1 cellular context compared by ENCODE assay signal in the genomic region with DNA sequence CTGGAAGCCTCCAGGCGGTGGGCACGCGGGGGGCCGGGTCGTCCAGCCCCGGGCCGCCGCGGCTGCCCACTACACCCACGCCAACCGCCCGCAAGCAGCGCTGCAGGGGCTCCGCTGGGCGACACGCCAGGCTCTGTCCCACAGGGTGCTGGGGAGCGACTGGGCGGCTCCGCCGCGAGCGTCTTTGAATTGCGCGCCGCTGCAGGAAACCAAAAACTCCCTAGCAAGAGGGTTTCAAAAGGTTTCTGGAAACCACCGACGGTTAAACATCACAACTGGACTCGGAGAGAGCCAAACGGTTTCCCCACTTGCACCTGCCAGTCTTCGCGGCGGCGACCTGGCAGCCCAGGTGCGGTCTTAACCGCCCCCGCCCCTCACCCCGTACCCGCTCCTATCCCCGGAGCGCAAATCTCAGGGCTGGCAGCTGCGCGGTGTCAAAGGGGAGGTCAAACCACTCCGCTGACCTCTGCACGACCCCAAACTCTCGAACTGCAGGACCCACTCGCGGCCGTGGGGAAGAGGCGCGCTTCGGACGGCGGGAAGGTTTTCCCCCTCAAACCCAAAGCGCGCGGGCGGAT.
TF ChIP-seq lines count a peak whose summit lies in the region.

No MANE protein-coding gene starts in this region.

TF ChIP-seq in GM12878, 131 proteins besides CTCF, POLR2A, EP300 and RAD21 (continued from another document):
- TF ChIP-seq, protein P1, sequence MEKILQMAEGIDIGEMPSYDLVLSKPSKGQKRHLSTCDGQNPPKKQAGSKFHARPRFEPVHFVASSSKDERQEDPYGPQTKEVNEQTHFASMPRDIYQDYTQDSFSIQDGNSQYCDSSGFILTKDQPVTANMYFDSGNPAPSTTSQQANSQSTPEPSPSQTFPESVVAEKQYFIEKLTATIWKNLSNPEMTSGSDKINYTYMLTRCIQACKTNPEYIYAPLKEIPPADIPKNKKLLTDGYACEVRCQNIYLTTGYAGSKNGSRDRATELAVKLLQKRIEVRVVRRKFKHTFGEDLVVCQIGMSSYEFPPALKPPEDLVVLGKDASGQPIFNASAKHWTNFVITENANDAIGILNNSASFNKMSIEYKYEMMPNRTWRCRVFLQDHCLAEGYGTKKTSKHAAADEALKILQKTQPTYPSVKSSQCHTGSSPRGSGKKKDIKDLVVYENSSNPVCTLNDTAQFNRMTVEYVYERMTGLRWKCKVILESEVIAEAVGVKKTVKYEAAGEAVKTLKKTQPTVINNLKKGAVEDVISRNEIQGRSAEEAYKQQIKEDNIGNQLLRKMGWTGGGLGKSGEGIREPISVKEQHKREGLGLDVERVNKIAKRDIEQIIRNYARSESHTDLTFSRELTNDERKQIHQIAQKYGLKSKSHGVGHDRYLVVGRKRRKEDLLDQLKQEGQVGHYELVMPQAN (conservative IDR thresholded peaks at IDR 0.05) = peak; percentile 97
- no peak for TF ChIP-seq FOXK2 (IDR thresholded peaks at IDR 0.05)
- peak; percentile 42 for TF ChIP-seq HDAC6 (IDR thresholded peaks at IDR 0.05; ENCODE audit: unreplicated experiment)
- TF ChIP-seq TBL1XR1 (IDR thresholded peaks at IDR 0.05; ENCODE audit: low read depth, low read length) = 0 out of 2 replicates have a peak, but pooled peaks have one; percentile 18
- TF ChIP-seq ZSCAN29 (IDR thresholded peaks at IDR 0.05) = no peak; the same call in 1 of the 2 replicates
- TF ChIP-seq ETV6 (conservative IDR thresholded peaks at IDR 0.05 in 1 of 2, IDR thresholded peaks at IDR 0.05 in 1 of 2; ENCODE audit: borderline replicate concordance in 1 of 2, low read depth in 1 of 2) = peak in 1 of 2 experiments; percentile 31; a peak in 1 of 4 replicates
- no peak for TF ChIP-seq KAT2A (conservative IDR thresholded peaks at IDR 0.05; ENCODE audit: control insufficient read depth, low read depth, low read length)
- TF ChIP-seq POU2F2 (IDR thresholded peaks at IDR 0.05; ENCODE audit: borderline replicate concordance, low read depth, low read length) = no peak
- no peak for TF ChIP-seq CBFB (IDR thresholded peaks at IDR 0.05; ENCODE audit: low read depth)
- 0 out of 2 replicates have a peak, but pooled peaks have one; percentile 40 for TF ChIP-seq HDAC2 (IDR thresholded peaks at IDR 0.05)
- TF ChIP-seq, protein P2, sequence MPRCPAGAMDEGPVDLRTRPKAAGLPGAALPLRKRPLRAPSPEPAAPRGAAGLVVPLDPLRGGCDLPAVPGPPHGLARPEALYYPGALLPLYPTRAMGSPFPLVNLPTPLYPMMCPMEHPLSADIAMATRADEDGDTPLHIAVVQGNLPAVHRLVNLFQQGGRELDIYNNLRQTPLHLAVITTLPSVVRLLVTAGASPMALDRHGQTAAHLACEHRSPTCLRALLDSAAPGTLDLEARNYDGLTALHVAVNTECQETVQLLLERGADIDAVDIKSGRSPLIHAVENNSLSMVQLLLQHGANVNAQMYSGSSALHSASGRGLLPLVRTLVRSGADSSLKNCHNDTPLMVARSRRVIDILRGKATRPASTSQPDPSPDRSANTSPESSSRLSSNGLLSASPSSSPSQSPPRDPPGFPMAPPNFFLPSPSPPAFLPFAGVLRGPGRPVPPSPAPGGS (IDR thresholded peaks at IDR 0.05; ENCODE audit: borderline replicate concordance, insufficient read depth, low read depth, low read length, poor library complexity, severe bottlenecking) = no peak
- TF ChIP-seq RBBP5 (conservative IDR thresholded peaks at IDR 0.05) = no peak
- TF ChIP-seq CHD2 (IDR thresholded peaks at IDR 0.05; ENCODE audit: borderline replicate concordance, low read depth, low read length) = 0 out of 2 replicates have a peak, but pooled peaks have one; percentile 21
- peak; percentile 52; the same call in 1 of the 2 replicates for TF ChIP-seq MEF2A (IDR thresholded peaks at IDR 0.05; ENCODE audit: insufficient read depth, low read depth, low read length)
- TF ChIP-seq TAF1 (IDR thresholded peaks at IDR 0.05; ENCODE audit: borderline replicate concordance, low read depth, low read length) = no peak
- TF ChIP-seq CHD4 (IDR thresholded peaks at IDR 0.05) = no peak
- TF ChIP-seq LARP7 (IDR thresholded peaks at IDR 0.05) = peak; percentile 92; the same call in 1 of the 2 replicates
- TF ChIP-seq KDM1A (IDR thresholded peaks at IDR 0.05; ENCODE audit: borderline replicate concordance) = no peak
- TF ChIP-seq ZBED1 (IDR thresholded peaks at IDR 0.05; ENCODE audit: borderline replicate concordance) = 0 out of 2 replicates have a peak, but pooled peaks have one; percentile 24
- no peak for TF ChIP-seq YBX1 (IDR thresholded peaks at IDR 0.05)
- TF ChIP-seq, protein P3, sequence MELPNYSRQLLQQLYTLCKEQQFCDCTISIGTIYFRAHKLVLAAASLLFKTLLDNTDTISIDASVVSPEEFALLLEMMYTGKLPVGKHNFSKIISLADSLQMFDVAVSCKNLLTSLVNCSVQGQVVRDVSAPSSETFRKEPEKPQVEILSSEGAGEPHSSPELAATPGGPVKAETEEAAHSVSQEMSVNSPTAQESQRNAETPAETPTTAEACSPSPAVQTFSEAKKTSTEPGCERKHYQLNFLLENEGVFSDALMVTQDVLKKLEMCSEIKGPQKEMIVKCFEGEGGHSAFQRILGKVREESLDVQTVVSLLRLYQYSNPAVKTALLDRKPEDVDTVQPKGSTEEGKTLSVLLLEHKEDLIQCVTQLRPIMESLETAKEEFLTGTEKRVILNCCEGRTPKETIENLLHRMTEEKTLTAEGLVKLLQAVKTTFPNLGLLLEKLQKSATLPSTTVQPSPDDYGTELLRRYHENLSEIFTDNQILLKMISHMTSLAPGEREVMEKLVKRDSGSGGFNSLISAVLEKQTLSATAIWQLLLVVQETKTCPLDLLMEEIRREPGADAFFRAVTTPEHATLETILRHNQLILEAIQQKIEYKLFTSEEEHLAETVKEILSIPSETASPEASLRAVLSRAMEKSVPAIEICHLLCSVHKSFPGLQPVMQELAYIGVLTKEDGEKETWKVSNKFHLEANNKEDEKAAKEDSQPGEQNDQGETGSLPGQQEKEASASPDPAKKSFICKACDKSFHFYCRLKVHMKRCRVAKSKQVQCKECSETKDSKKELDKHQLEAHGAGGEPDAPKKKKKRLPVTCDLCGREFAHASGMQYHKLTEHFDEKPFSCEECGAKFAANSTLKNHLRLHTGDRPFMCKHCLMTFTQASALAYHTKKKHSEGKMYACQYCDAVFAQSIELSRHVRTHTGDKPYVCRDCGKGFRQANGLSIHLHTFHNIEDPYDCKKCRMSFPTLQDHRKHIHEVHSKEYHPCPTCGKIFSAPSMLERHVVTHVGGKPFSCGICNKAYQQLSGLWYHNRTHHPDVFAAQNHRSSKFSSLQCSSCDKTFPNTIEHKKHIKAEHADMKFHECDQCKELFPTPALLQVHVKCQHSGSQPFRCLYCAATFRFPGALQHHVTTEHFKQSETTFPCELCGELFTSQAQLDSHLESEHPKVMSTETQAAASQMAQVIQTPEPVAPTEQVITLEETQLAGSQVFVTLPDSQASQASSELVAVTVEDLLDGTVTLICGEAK (IDR thresholded peaks at IDR 0.05; ENCODE audit: borderline replicate concordance) = no peak
- TF ChIP-seq, protein P4, sequence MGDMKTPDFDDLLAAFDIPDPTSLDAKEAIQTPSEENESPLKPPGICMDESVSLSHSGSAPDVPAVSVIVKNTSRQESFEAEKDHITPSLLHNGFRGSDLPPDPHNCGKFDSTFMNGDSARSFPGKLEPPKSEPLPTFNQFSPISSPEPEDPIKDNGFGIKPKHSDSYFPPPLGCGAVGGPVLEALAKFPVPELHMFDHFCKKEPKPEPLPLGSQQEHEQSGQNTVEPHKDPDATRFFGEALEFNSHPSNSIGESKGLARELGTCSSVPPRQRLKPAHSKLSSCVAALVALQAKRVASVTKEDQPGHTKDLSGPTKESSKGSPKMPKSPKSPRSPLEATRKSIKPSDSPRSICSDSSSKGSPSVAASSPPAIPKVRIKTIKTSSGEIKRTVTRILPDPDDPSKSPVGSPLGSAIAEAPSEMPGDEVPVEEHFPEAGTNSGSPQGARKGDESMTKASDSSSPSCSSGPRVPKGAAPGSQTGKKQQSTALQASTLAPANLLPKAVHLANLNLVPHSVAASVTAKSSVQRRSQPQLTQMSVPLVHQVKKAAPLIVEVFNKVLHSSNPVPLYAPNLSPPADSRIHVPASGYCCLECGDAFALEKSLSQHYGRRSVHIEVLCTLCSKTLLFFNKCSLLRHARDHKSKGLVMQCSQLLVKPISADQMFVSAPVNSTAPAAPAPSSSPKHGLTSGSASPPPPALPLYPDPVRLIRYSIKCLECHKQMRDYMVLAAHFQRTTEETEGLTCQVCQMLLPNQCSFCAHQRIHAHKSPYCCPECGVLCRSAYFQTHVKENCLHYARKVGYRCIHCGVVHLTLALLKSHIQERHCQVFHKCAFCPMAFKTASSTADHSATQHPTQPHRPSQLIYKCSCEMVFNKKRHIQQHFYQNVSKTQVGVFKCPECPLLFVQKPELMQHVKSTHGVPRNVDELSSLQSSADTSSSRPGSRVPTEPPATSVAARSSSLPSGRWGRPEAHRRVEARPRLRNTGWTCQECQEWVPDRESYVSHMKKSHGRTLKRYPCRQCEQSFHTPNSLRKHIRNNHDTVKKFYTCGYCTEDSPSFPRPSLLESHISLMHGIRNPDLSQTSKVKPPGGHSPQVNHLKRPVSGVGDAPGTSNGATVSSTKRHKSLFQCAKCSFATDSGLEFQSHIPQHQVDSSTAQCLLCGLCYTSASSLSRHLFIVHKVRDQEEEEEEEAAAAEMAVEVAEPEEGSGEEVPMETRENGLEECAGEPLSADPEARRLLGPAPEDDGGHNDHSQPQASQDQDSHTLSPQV (IDR thresholded peaks at IDR 0.05) = no peak
- no peak for TF ChIP-seq SIX5 (IDR thresholded peaks at IDR 0.05; ENCODE audit: low read depth, low read length, severe bottlenecking)
- TF ChIP-seq MYC (IDR thresholded peaks at IDR 0.05; ENCODE audit: insufficient read depth, insufficient read length, insufficient replicate concordance, low read length, severe bottlenecking) = no peak
- no peak for TF ChIP-seq SUZ12 (IDR thresholded peaks at IDR 0.05; ENCODE audit: unreplicated experiment)
- TF ChIP-seq SMC3 (IDR thresholded peaks at IDR 0.05; ENCODE audit: borderline replicate concordance, low read length) = no peak
- no peak for TF ChIP-seq SP1 (IDR thresholded peaks at IDR 0.05; ENCODE audit: low read depth, low read length)
- peak; percentile 42; the same call in 1 of the 2 replicates for TF ChIP-seq NFIC (IDR thresholded peaks at IDR 0.05; ENCODE audit: low read depth, low read length)
- no peak for TF ChIP-seq MTA2 (IDR thresholded peaks at IDR 0.05; ENCODE audit: low read depth)
- TF ChIP-seq, protein P5, sequence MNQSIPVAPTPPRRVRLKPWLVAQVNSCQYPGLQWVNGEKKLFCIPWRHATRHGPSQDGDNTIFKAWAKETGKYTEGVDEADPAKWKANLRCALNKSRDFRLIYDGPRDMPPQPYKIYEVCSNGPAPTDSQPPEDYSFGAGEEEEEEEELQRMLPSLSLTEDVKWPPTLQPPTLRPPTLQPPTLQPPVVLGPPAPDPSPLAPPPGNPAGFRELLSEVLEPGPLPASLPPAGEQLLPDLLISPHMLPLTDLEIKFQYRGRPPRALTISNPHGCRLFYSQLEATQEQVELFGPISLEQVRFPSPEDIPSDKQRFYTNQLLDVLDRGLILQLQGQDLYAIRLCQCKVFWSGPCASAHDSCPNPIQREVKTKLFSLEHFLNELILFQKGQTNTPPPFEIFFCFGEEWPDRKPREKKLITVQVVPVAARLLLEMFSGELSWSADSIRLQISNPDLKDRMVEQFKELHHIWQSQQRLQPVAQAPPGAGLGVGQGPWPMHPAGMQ (IDR thresholded peaks at IDR 0.05; ENCODE audit: borderline replicate concordance) = no peak
- no peak for TF ChIP-seq ZNF384 (IDR thresholded peaks at IDR 0.05; ENCODE audit: borderline replicate concordance, low read depth, low read length)
- TF ChIP-seq RAD51 (IDR thresholded peaks at IDR 0.05) = no peak
- TF ChIP-seq ZNF217 (IDR thresholded peaks at IDR 0.05) = no peak
- TF ChIP-seq, protein P6, sequence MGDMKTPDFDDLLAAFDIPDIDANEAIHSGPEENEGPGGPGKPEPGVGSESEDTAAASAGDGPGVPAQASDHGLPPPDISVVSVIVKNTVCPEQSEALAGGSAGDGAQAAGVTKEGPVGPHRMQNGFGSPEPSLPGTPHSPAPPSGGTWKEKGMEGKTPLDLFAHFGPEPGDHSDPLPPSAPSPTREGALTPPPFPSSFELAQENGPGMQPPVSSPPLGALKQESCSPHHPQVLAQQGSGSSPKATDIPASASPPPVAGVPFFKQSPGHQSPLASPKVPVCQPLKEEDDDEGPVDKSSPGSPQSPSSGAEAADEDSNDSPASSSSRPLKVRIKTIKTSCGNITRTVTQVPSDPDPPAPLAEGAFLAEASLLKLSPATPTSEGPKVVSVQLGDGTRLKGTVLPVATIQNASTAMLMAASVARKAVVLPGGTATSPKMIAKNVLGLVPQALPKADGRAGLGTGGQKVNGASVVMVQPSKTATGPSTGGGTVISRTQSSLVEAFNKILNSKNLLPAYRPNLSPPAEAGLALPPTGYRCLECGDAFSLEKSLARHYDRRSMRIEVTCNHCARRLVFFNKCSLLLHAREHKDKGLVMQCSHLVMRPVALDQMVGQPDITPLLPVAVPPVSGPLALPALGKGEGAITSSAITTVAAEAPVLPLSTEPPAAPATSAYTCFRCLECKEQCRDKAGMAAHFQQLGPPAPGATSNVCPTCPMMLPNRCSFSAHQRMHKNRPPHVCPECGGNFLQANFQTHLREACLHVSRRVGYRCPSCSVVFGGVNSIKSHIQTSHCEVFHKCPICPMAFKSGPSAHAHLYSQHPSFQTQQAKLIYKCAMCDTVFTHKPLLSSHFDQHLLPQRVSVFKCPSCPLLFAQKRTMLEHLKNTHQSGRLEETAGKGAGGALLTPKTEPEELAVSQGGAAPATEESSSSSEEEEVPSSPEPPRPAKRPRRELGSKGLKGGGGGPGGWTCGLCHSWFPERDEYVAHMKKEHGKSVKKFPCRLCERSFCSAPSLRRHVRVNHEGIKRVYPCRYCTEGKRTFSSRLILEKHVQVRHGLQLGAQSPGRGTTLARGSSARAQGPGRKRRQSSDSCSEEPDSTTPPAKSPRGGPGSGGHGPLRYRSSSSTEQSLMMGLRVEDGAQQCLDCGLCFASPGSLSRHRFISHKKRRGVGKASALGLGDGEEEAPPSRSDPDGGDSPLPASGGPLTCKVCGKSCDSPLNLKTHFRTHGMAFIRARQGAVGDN (IDR thresholded peaks at IDR 0.05) = no peak
- TF ChIP-seq, protein P7, sequence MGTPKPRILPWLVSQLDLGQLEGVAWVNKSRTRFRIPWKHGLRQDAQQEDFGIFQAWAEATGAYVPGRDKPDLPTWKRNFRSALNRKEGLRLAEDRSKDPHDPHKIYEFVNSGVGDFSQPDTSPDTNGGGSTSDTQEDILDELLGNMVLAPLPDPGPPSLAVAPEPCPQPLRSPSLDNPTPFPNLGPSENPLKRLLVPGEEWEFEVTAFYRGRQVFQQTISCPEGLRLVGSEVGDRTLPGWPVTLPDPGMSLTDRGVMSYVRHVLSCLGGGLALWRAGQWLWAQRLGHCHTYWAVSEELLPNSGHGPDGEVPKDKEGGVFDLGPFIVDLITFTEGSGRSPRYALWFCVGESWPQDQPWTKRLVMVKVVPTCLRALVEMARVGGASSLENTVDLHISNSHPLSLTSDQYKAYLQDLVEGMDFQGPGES (IDR thresholded peaks at IDR 0.05) = no peak
- TF ChIP-seq EGR1 (IDR thresholded peaks at IDR 0.05; ENCODE audit: borderline replicate concordance in 1 of 2, low read depth in 2 of 2, low read length in 2 of 2) = peak in 1 of 2 experiments; percentile 60; a peak in 1 of 3 replicates
- TF ChIP-seq NFXL1 (IDR thresholded peaks at IDR 0.05; ENCODE audit: borderline replicate concordance) = no peak
- TF ChIP-seq ASH2L (IDR thresholded peaks at IDR 0.05; ENCODE audit: borderline replicate concordance, low read depth) = no peak
- TF ChIP-seq STAT1 (conservative IDR thresholded peaks at IDR 0.05) = no peak
- TF ChIP-seq JUNB (IDR thresholded peaks at IDR 0.05) = no peak
- no peak for TF ChIP-seq SPI1 (IDR thresholded peaks at IDR 0.05; ENCODE audit: borderline replicate concordance, insufficient read depth, low read depth, low read length)
- TF ChIP-seq GABPA (IDR thresholded peaks at IDR 0.05; ENCODE audit: low read depth) = no peak
- TF ChIP-seq TCF12 (IDR thresholded peaks at IDR 0.05; ENCODE audit: low read depth, low read length) = peak; percentile 89
